In genomic region chr2:207558106-207558505, GRCh38 we compare ENCODE assay signal across 17 cellular contexts. TPM values are rescaled to one million over a fixed set of nuclear protein-coding genes. Genes with fewer than 3 reads are reported as not detected.
DNase-seq lines count a peak whose midpoint lies in the region; ATAC-seq, FAIRE-seq and TF ChIP-seq lines count a peak whose summit lies in the region.
"Had no signal": no experiment of that assay in that cellular context is flagged by ENCODE, and none has a peak within 500 bp of the region (broad histone marks: within the 10 kb centered on the region; RNA-seq: fewer than 3 reads in every experiment).

No MANE protein-coding gene starts in this region.

- H4K20me1 ChIP-seq in GM23338 (replicated peaks; ENCODE audit: insufficient read depth) = peaks cover 6% of the 10 kb centered on the region; the same call in 1 of the 2 replicates
- H4K20me1 ChIP-seq in astrocyte (ENCODE audit: insufficient read depth, low read length) = peaks cover 8% of the 10 kb centered on the region

- 0 out of 2 replicates have a peak, but pooled peaks cover 2% of the 10 kb centered on the region for H3F3A ChIP-seq in GM23338 (replicated peaks; ENCODE audit: low read depth)

- DNase-seq in AG10803 (ENCODE audit: low read depth) (peak; percentile 90), GM23338 (ENCODE audit: low spot score) (no peak), astrocyte (ENCODE audit: low read depth) (peak; percentile 61), cerebellar cortex (ENCODE audit: low spot score) (no peak), Peyer's patch (no peak)
- DNase-seq: NCI-H510A treated with DMSO at 0.1 percent for 48 hours; Right ventricle myocardium superior; stimulated activated CD4-positive, alpha-beta T cell treated with anti-CD3 and anti-CD28 coated beads, Interleukin-2, amount 100 ng/mL, for 48 hours; stimulated activated naive CD8-positive, alpha-beta T cell treated with anti-CD3 and anti-CD28 coated beads, Interleukin-15, Interleukin-2, amounts not matched to agents 100 U/mL and 50 U/mL, for 24 hours had no signal

- H3K4me3 Mint-ChIP-seq in GM23338 (no peak overlapping the region), astrocyte (ENCODE audit: unreplicated experiment) (no peak overlapping the region)
- H3K4me3 Mint-ChIP-seq: activated T-helper 1 cell treated with anti-CD3 and anti-CD28 coated beads, Interleukin-12 subunit alpha, Interleukin-12 subunit beta, Interleukin-2, Interleukin-4 antibody, amounts not matched to agents 30 ng/mL and 10 ng/mL and 1 ng/mL, durations not matched to agents 14 hours and 24 hours and 36 hours; WTC11 had no signal

- H3K27me3 ChIP-seq in GM23338 (ENCODE audit: insufficient read depth) = no peaks in the 10 kb centered on the region
- no peaks in the 10 kb centered on the region for H3K27me3 ChIP-seq in astrocyte (ENCODE audit: insufficient read depth, low read length)
- H3K27me3 ChIP-seq in Peyer's patch = no peaks in the 10 kb centered on the region
- H3K27me3 ChIP-seq: hepatocyte had no signal

- H3K4me1 ChIP-seq in GM23338 (ENCODE audit: insufficient read depth) (0 out of 2 replicates have a peak, but pooled peaks cover 10% of the 10 kb centered on the region), astrocyte (ENCODE audit: insufficient read depth, low read length) (peaks cover 9% of the 10 kb centered on the region), Peyer's patch (no peaks in the 10 kb centered on the region)

- ATAC-seq in GM23338 (no peak), GM19023 (IDR thresholded peaks at IDR 0.05; ENCODE audit: unreplicated experiment) (no peak), GM18907 (IDR thresholded peaks at IDR 0.05; ENCODE audit: unreplicated experiment) (no peak)
- ATAC-seq: stimulated activated naive CD8-positive, alpha-beta T cell treated with anti-CD3 and anti-CD28 coated beads, Interleukin-15, Interleukin-2, amounts not matched to agents 100 U/mL and 50 U/mL, for 24 hours; WTC11 had no signal

- TF ChIP-seq CTCF in AG10803 (conservative IDR thresholded peaks at IDR 0.05; ENCODE audit: low read length) (no peak), GM23338 (conservative IDR thresholded peaks at IDR 0.05; ENCODE audit: low read depth in 2 of 2) (no peak), astrocyte (IDR thresholded peaks at IDR 0.05; ENCODE audit: insufficient read depth, low read depth, low read length) (no peak), Peyer's patch (IDR thresholded peaks at IDR 0.05) (no peak)

- no peak overlapping the region for H3K27ac ChIP-seq in GM23338 (ENCODE audit: low read depth)
- no peak overlapping the region for H3K27ac ChIP-seq in astrocyte (ENCODE audit: low read depth, low read length)
- H3K27ac ChIP-seq in Peyer's patch = no peak overlapping the region
- H3K27ac ChIP-seq: HL-60 had no signal

- H3K4me3 ChIP-seq in AG10803 (ENCODE audit: low read length) = no peak overlapping the region
- no peak overlapping the region for H3K4me3 ChIP-seq in GM23338
- H3K4me3 ChIP-seq in astrocyte (ENCODE audit: insufficient read depth, low read depth, low read length) = no peak overlapping the region
- no peak overlapping the region for H3K4me3 ChIP-seq in Peyer's patch
- H3K4me3 ChIP-seq: hepatocyte had no signal

- H3K27me3 Mint-ChIP-seq in GM23338 (ENCODE audit: insufficient read depth, low read depth, poor library complexity) = no peaks in the 10 kb centered on the region
- no peaks in the 10 kb centered on the region for H3K27me3 Mint-ChIP-seq in astrocyte (ENCODE audit: low read depth, unreplicated experiment)
- H3K27me3 Mint-ChIP-seq: progenitor cell of endocrine pancreas had no signal

- FAIRE-seq in astrocyte (lab: Jason Lieb, UNC) (peak; percentile 84), islet of Langerhans (lab: Jason Lieb, UNC) (peak; percentile 27)

- H2AFZ ChIP-seq in GM23338 (no peak overlapping the region), astrocyte (ENCODE audit: low read depth, low read length) (no peak overlapping the region)
- H2AFZ ChIP-seq: hepatocyte had no signal

- H3K9me3 ChIP-seq in astrocyte (ENCODE audit: insufficient read depth, low read depth, low read length) (no peaks in the 10 kb centered on the region), Peyer's patch (no peaks in the 10 kb centered on the region)

- H3K4me2 ChIP-seq in GM23338 (no peak overlapping the region), astrocyte (ENCODE audit: low read length) (peak overlapping the region; percentile 5)
- H3K4me2 ChIP-seq: hepatocyte had no signal

- H3K27ac Mint-ChIP-seq in GM23338 (peak overlapping the region; percentile 45), astrocyte (ENCODE audit: unreplicated experiment) (peak overlapping the region; percentile 73)
- H3K27ac Mint-ChIP-seq: activated T-helper 1 cell treated with anti-CD3 and anti-CD28 coated beads, Interleukin-12 subunit alpha, Interleukin-12 subunit beta, Interleukin-2, Interleukin-4 antibody, amounts not matched to agents 30 ng/mL and 10 ng/mL and 1 ng/mL, durations not matched to agents 14 hours and 24 hours and 36 hours; progenitor cell of endocrine pancreas; WTC11 had no signal

- H3K36me3 Mint-ChIP-seq in GM23338 (ENCODE audit: low read depth) (peaks cover 41% of the 10 kb centered on the region; the same call in 2 of the 3 replicates), astrocyte (ENCODE audit: low read depth, unreplicated experiment) (peaks cover 11% of the 10 kb centered on the region)

- peaks cover 16% of the 10 kb centered on the region; the same call in 2 of the 3 replicates for H3K4me1 Mint-ChIP-seq in GM23338
- peaks cover 36% of the 10 kb centered on the region for H3K4me1 Mint-ChIP-seq in astrocyte (ENCODE audit: low read depth, unreplicated experiment)

- no peaks in the 10 kb centered on the region for H3K9me2 ChIP-seq in GM23338 (ENCODE audit: insufficient read depth)

- no peak overlapping the region for H3K9ac ChIP-seq in astrocyte (ENCODE audit: low read length)

- no peaks in the 10 kb centered on the region for H3K9me3 Mint-ChIP-seq in GM23338
- H3K9me3 Mint-ChIP-seq in astrocyte (ENCODE audit: unreplicated experiment) = no peaks in the 10 kb centered on the region
- H3K9me3 Mint-ChIP-seq: activated T-helper 1 cell treated with anti-CD3 and anti-CD28 coated beads, Interleukin-12 subunit alpha, Interleukin-12 subunit beta, Interleukin-2, Interleukin-4 antibody, amounts not matched to agents 30 ng/mL and 10 ng/mL and 1 ng/mL, durations not matched to agents 14 hours and 24 hours and 36 hours; WTC11 had no signal

- peaks cover 37% of the 10 kb centered on the region for H3K79me2 ChIP-seq in GM23338 (replicated peaks; ENCODE audit: insufficient read depth)
- peaks cover 31% of the 10 kb centered on the region for H3K79me2 ChIP-seq in astrocyte (ENCODE audit: insufficient read depth, low read length)

- H3K36me3 ChIP-seq in GM23338 (ENCODE audit: insufficient read depth) = peaks cover 24% of the 10 kb centered on the region
- peaks cover 11% of the 10 kb centered on the region for H3K36me3 ChIP-seq in astrocyte (ENCODE audit: insufficient read depth, low read length)
- peaks cover 0 to 42% (median 0%) of the 10 kb centered on the region in 3 donors for H3K36me3 ChIP-seq in Peyer's patch

- TF ChIP-seq POLR2A in Peyer's patch (IDR thresholded peaks at IDR 0.05) = no peak

TF ChIP-seq in GM23338, 12 proteins besides CTCF, POLR2A, EP300 and RAD21:
- no peak for TF ChIP-seq JUNB (IDR thresholded peaks at IDR 0.05; ENCODE audit: unreplicated experiment)
- TF ChIP-seq CREB1 (CRISPR knock-in tag; IDR thresholded peaks at IDR 0.05; ENCODE audit: low read depth) = no peak
- no peak for TF ChIP-seq REST (IDR thresholded peaks at IDR 0.05; ENCODE audit: unreplicated experiment)
- TF ChIP-seq, protein P1, sequence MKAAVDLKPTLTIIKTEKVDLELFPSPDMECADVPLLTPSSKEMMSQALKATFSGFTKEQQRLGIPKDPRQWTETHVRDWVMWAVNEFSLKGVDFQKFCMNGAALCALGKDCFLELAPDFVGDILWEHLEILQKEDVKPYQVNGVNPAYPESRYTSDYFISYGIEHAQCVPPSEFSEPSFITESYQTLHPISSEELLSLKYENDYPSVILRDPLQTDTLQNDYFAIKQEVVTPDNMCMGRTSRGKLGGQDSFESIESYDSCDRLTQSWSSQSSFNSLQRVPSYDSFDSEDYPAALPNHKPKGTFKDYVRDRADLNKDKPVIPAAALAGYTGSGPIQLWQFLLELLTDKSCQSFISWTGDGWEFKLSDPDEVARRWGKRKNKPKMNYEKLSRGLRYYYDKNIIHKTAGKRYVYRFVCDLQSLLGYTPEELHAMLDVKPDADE (IDR thresholded peaks at IDR 0.05) = no peak
- TF ChIP-seq EZH2phosphoT487 (IDR thresholded peaks at IDR 0.05; ENCODE audit: unreplicated experiment) = no peak
- TF ChIP-seq ZNF331 (CRISPR knock-in tag; IDR thresholded peaks at IDR 0.05; ENCODE audit: low read depth) = no peak
- TF ChIP-seq POLR2AphosphoS5 (IDR thresholded peaks at IDR 0.05; ENCODE audit: low read depth) = no peak
- TF ChIP-seq EZH2 (IDR thresholded peaks at IDR 0.05; ENCODE audit: low read depth, unreplicated experiment) = no peak

RNA-seq across cellular contexts. Expression of gene CREB1, which starts 28.3 kb away (rescaled TPM):
- total RNA-seq in GM23338 (2014; rRNA removed; shearing (Covaris generic)) = 94.4 and 104 TPM in 2 replicates
- polyA plus RNA-seq in GM23338 (2016; fragmentation: Nextera tagmentation; extraction: Ambion mirVana) = 27.2 and 40.3 TPM in 2 replicates
- total RNA-seq in astrocyte = 56.4 and 63.3 TPM in 2 replicates
- 10 to 100 TPM; 27.9 to 97.4 (median 54.6) TPM for total RNA-seq in Peyer's patch

Comparison
In these comparisons a context has a peak if more than half of its experiments do, and no peak if none do; other contexts are left out.
1. DNase-seq: peak in AG10803 (single experiment) and astrocyte (single experiment); none in GM23338 (single experiment), cerebellar cortex (single experiment) and Peyer's patch (0 of 3).